Comparison of ENCODE assay signal across 8 cellular contexts in the genomic region with DNA sequence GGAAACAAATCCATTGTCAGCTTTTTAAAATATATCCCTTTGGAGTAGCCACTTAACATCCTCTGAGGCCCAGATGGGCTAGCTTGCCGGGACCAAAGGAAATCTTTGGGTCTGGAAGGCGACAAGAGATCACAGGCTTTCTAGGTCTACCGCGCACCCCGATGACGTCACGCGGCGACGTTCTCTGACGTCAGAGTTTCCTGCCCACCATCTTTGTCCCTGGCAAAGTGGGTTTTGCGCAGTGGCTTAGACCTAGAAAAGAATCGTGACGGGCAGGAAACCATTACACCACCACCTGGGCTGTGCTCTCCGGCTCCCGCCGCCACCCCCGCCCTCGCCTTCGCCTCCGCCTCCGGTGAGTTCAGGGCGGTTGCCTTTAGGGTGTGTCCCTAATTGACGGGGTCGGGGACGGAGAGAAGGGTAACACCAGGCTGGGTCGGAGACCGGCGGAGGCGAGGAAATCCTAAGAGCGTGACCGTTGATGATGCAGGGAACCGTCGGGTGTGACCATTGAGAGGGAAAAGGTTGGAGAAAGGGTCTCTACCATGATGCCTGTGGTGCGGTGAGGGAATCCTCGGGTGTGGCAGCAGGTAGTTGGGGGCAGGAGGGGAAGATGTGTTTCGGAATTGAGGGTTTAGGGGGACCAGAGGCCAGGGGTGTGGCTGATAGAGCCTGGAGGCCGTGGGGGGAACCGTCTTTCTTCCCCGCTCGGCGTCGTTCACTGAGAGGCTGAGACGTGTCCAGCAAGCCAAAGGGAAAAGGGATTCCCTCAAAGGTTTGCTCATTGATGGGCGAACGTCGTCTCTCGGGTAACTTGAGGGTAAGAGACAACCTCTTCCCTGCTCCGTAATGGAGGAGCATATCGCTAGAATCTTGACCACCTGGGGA. TPM values are rescaled to one million over a fixed set of nuclear protein-coding genes. Genes with fewer than 3 reads are reported as not detected.
A peak's percentile ranks its signal among the peaks of the same experiment; 100 is the strongest.
DNase-seq lines count a peak whose midpoint lies in the region; ATAC-seq and TF ChIP-seq lines count a peak whose summit lies in the region.

A gene (plus strand): TSS at position 249 of the 888 bp plus-strand sequence. CDS start 6,709 bp downstream, outside the sequence.

- ATAC-seq in GM18873 (IDR thresholded peaks at IDR 0.05; ENCODE audit: low FRiP score, unreplicated experiment), result peak; percentile 77
- peak; percentile 89 for ATAC-seq in HG03159 (IDR thresholded peaks at IDR 0.05; ENCODE audit: unreplicated experiment)
- ATAC-seq in WTC11, result peak; percentile 95

- CTCF ChIA-PET in AG04449 (lab: Yijun Ruan, JAX), result interaction anchor here (0.7 to 1.3 kb wide), 3 partner anchors 10 to 14 kb away, joined by 3 to 4 read pairs (median 3); no protein-coding TSS in a partner anchor
- CTCF ChIA-PET in WTC11 (lab: Charles Lee), result interaction anchor here (0.8 to 2.1 kb wide), 5 partner anchors 8 to 177 kb away, joined by 3 to 12 read pairs (median 4); no protein-coding TSS in a partner anchor

- DNase-seq in AG04449 (ENCODE audit: low read depth, low spot score) (peak; percentile 77), NCI-H226 (peak; percentile 92), WTC11 (ENCODE audit: low spot score) (peak; percentile 96), cardiac fibroblast (ENCODE audit: low read depth in 2 of 2) (peak; percentile 98), immature natural killer cell (peak; percentile 98), smooth muscle cell of the brain vasculature (ENCODE audit: low read depth, low spot score) (peak; percentile 94)

- POLR2A ChIA-PET in AG04449 (lab: Yijun Ruan, JAX) (interaction anchor here (0.7 to 1.5 kb wide), 2 partner anchors 9 to 322 kb away, joined by 3 to 18 read pairs; a partner anchor contains a TSS), WTC11 (lab: Charles Lee) (interaction anchor here (0.5 to 1.5 kb wide), 3 partner anchors 9 to 154 kb away, joined by 3 to 17 read pairs (median 3); a partner anchor contains a TSS)

- peaks cover 4% of the 10 kb centered on the region; the same call in 1 of the 2 replicates for H3K36me3 Mint-ChIP-seq in WTC11
- no peaks in the 10 kb centered on the region for H3K36me3 Mint-ChIP-seq in immature natural killer cell

- H3K9me3 Mint-ChIP-seq in WTC11 (no peaks in the 10 kb centered on the region), immature natural killer cell (no peaks in the 10 kb centered on the region)

- H3K4me1 Mint-ChIP-seq in WTC11 (peaks cover 19% of the 10 kb centered on the region), immature natural killer cell (peaks cover 34 to 45% of the 10 kb centered on the region in 2 donors)

- TF ChIP-seq CTCF in AG04449 (IDR thresholded peaks at IDR 0.05; ENCODE audit: insufficient read depth, low read length, missing control alignments), result no peak
- TF ChIP-seq CTCF in WTC11 (IDR thresholded peaks at IDR 0.05), result no peak
- no peak for TF ChIP-seq CTCF in cardiac fibroblast (IDR thresholded peaks at IDR 0.05; ENCODE audit: low read depth, low read length)

- H3K27me3 Mint-ChIP-seq in WTC11 (ENCODE audit: low read depth) (peaks cover 12% of the 10 kb centered on the region), immature natural killer cell (ENCODE audit: low read depth in 3 of 3) (peaks cover 12 to 14% (median 14%) of the 10 kb centered on the region in 3 donors)

- H3K4me3 Mint-ChIP-seq in WTC11, result peak within 1 kb of the TSS; percentile 100
- peak within 1 kb of the TSS; percentile 94 to 99 (median 97) for H3K4me3 Mint-ChIP-seq in immature natural killer cell

- peak within 1 kb of the TSS; percentile 96 for H3K4me3 ChIP-seq in AG04449 (ENCODE audit: low read depth, low read length)
- peak within 1 kb of the TSS; percentile 79 to 89 for H3K4me3 ChIP-seq in cardiac fibroblast (replicated peaks in 1 of 2; ENCODE audit: low read depth in 2 of 2, low read length in 2 of 2)

- peak within 1 kb of the TSS; percentile 100 for H3K27ac Mint-ChIP-seq in WTC11
- H3K27ac Mint-ChIP-seq in immature natural killer cell, result peak within 1 kb of the TSS; percentile 95 to 99 (median 98)

TF ChIP-seq in WTC11, 78 proteins besides CTCF, POLR2A, EP300 and RAD21 (continues in another document):
- TF ChIP-seq SOX15 (CRISPR knock-in tag; IDR thresholded peaks at IDR 0.05) (no peak), JAZF1 (CRISPR knock-in tag; IDR thresholded peaks at IDR 0.05) (no peak), ZNF416 (CRISPR knock-in tag; IDR thresholded peaks at IDR 0.05) (no peak), ZBTB21 (CRISPR knock-in tag; IDR thresholded peaks at IDR 0.05; ENCODE audit: borderline replicate concordance) (peak; percentile 98), ZNF219 (CRISPR knock-in tag; IDR thresholded peaks at IDR 0.05; ENCODE audit: borderline replicate concordance) (no peak), TEAD1 (CRISPR knock-in tag; IDR thresholded peaks at IDR 0.05) (peak; percentile 70), SP1 (CRISPR knock-in tag; conservative IDR thresholded peaks at IDR 0.05) (peak; percentile 85), ETV6 (CRISPR knock-in tag; IDR thresholded peaks at IDR 0.05) (peak; percentile 84), FOXK1 (CRISPR knock-in tag; IDR thresholded peaks at IDR 0.05) (peak; percentile 85; the same call in 1 of the 2 replicates)
- TF ChIP-seq, protein P1, sequence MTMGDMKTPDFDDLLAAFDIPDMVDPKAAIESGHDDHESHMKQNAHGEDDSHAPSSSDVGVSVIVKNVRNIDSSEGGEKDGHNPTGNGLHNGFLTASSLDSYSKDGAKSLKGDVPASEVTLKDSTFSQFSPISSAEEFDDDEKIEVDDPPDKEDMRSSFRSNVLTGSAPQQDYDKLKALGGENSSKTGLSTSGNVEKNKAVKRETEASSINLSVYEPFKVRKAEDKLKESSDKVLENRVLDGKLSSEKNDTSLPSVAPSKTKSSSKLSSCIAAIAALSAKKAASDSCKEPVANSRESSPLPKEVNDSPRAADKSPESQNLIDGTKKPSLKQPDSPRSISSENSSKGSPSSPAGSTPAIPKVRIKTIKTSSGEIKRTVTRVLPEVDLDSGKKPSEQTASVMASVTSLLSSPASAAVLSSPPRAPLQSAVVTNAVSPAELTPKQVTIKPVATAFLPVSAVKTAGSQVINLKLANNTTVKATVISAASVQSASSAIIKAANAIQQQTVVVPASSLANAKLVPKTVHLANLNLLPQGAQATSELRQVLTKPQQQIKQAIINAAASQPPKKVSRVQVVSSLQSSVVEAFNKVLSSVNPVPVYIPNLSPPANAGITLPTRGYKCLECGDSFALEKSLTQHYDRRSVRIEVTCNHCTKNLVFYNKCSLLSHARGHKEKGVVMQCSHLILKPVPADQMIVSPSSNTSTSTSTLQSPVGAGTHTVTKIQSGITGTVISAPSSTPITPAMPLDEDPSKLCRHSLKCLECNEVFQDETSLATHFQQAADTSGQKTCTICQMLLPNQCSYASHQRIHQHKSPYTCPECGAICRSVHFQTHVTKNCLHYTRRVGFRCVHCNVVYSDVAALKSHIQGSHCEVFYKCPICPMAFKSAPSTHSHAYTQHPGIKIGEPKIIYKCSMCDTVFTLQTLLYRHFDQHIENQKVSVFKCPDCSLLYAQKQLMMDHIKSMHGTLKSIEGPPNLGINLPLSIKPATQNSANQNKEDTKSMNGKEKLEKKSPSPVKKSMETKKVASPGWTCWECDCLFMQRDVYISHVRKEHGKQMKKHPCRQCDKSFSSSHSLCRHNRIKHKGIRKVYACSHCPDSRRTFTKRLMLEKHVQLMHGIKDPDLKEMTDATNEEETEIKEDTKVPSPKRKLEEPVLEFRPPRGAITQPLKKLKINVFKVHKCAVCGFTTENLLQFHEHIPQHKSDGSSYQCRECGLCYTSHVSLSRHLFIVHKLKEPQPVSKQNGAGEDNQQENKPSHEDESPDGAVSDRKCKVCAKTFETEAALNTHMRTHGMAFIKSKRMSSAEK (CRISPR knock-in tag; IDR thresholded peaks at IDR 0.05; ENCODE audit: borderline replicate concordance), result no peak
- TF ChIP-seq, protein P2, sequence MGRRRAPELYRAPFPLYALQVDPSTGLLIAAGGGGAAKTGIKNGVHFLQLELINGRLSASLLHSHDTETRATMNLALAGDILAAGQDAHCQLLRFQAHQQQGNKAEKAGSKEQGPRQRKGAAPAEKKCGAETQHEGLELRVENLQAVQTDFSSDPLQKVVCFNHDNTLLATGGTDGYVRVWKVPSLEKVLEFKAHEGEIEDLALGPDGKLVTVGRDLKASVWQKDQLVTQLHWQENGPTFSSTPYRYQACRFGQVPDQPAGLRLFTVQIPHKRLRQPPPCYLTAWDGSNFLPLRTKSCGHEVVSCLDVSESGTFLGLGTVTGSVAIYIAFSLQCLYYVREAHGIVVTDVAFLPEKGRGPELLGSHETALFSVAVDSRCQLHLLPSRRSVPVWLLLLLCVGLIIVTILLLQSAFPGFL (CRISPR knock-in tag; IDR thresholded peaks at IDR 0.05; ENCODE audit: borderline replicate concordance), result no peak
- TF ChIP-seq, protein P3, sequence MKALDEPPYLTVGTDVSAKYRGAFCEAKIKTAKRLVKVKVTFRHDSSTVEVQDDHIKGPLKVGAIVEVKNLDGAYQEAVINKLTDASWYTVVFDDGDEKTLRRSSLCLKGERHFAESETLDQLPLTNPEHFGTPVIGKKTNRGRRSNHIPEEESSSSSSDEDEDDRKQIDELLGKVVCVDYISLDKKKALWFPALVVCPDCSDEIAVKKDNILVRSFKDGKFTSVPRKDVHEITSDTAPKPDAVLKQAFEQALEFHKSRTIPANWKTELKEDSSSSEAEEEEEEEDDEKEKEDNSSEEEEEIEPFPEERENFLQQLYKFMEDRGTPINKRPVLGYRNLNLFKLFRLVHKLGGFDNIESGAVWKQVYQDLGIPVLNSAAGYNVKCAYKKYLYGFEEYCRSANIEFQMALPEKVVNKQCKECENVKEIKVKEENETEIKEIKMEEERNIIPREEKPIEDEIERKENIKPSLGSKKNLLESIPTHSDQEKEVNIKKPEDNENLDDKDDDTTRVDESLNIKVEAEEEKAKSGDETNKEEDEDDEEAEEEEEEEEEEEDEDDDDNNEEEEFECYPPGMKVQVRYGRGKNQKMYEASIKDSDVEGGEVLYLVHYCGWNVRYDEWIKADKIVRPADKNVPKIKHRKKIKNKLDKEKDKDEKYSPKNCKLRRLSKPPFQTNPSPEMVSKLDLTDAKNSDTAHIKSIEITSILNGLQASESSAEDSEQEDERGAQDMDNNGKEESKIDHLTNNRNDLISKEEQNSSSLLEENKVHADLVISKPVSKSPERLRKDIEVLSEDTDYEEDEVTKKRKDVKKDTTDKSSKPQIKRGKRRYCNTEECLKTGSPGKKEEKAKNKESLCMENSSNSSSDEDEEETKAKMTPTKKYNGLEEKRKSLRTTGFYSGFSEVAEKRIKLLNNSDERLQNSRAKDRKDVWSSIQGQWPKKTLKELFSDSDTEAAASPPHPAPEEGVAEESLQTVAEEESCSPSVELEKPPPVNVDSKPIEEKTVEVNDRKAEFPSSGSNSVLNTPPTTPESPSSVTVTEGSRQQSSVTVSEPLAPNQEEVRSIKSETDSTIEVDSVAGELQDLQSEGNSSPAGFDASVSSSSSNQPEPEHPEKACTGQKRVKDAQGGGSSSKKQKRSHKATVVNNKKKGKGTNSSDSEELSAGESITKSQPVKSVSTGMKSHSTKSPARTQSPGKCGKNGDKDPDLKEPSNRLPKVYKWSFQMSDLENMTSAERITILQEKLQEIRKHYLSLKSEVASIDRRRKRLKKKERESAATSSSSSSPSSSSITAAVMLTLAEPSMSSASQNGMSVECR (CRISPR knock-in tag; IDR thresholded peaks at IDR 0.05; ENCODE audit: borderline replicate concordance), result 0 out of 2 replicates have a peak, but pooled peaks have one; percentile 72

RNA-seq across cellular contexts. Expression of the gene that starts here (rescaled TPM):
- total RNA-seq in WTC11 (2021), result 195 to 212 TPM (median 201 TPM) in 3 replicates
- polyA plus RNA-seq in immature natural killer cell, result 10 to 100 TPM; 43.7 to 79.9 (median 51.4) TPM

Comparison
In these comparisons a context has a peak if more than half of its experiments do, and no peak if none do; other contexts are left out.
1. Peak in every context shown above with its lines: DNase-seq, ATAC-seq and H3K4me3 ChIP-seq.